10 cellular contexts compared by ENCODE assay signal in the genomic region with DNA sequence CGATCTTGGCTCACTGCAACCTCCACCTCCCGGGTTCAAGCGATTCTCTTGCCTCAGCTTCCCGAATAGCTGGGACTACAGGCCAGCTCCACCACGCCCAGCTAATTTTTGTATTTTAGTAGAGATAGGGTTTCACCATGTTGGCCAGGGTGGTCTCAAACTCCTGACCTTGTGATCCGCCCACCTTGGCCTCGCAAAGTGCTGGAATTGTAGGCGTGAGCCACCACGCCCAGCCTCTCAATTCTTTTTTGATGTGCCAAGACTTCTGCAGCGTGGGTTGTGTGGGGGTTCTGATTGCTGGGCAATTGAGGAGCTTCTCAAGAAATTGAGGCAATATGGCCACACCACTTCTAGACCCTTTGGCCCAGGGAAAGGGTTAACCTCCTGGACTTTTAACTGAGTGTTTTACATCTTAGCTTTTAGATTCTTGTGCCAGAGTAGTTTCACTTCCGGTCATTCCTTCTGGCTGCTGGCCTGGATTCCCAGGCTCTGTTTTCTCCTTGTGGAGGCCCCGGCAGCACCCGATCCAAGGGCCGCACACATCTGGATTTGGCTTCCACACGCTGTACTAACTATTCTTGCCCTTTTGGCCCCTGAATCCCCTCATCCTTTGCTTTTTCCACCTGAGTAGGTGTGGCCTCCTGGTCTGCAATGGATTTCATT. TPM values are rescaled to one million over a fixed set of nuclear protein-coding genes. Genes with fewer than 3 reads are reported as not detected.
A peak's percentile ranks its signal among the peaks of the same experiment; 100 is the strongest.
DNase-seq lines count a peak whose midpoint lies in the region; ATAC-seq and TF ChIP-seq lines count a peak whose summit lies in the region.
"Had no signal": no experiment of that assay in that cellular context is flagged by ENCODE, and none has a peak within 500 bp of the region (broad histone marks: within the 10 kb centered on the region; RNA-seq: fewer than 3 reads in every experiment).

No MANE protein-coding gene starts in this region.

- intact Hi-C loops in left lung (cut with DNase I): no loop called here

- H3K27me3 ChIP-seq in left lung (no peaks in the 10 kb centered on the region), smooth muscle cell (ENCODE audit: low read depth) (no peaks in the 10 kb centered on the region)

- no peaks in the 10 kb centered on the region for H3K9me3 ChIP-seq in left lung
- no peaks in the 10 kb centered on the region for H3K9me3 ChIP-seq in smooth muscle cell (replicated peaks; ENCODE audit: low read depth)

- H3K27ac Mint-ChIP-seq in endothelial cell (ENCODE audit: unreplicated experiment): no peak overlapping the region

- peaks cover 6% of the 10 kb centered on the region for H3K36me3 Mint-ChIP-seq in endothelial cell (ENCODE audit: low read depth, unreplicated experiment)
- H3K36me3 Mint-ChIP-seq: natural killer cell treated with Interleukin-12 subunit alpha and Interleukin-12 subunit beta and Interleukin-15 and Interleukin-18, amount 100 ng/mL, for 72 hours had no signal

- no peak overlapping the region for H3K4me3 Mint-ChIP-seq in endothelial cell (ENCODE audit: unreplicated experiment)
- H3K4me3 Mint-ChIP-seq: natural killer cell treated with Interleukin-12 subunit alpha and Interleukin-12 subunit beta and Interleukin-15 and Interleukin-18, amount 100 ng/mL, for 72 hours had no signal

- WGBS in smooth muscle cell (ENCODE audit: low lambda C conversion rate): 76% methylated on average over 15 of the region's 15 CpGs

- peaks cover 19 to 43% of the 10 kb centered on the region in 2 donors for H3K4me1 ChIP-seq in left lung
- H3K4me1 ChIP-seq in smooth muscle cell (ENCODE audit: low read depth): peaks cover 5% of the 10 kb centered on the region

- peaks cover 98% of the 10 kb centered on the region for H3K79me2 ChIP-seq in smooth muscle cell (ENCODE audit: low read depth)

- H3K27ac ChIP-seq in cingulate gyrus (ENCODE audit: low read depth, low read length): peak overlapping the region; percentile 44
- peak overlapping the region; percentile 51 to 61 for H3K27ac ChIP-seq in left lung
- H3K27ac ChIP-seq in smooth muscle cell (ENCODE audit: low read depth): peak overlapping the region; percentile 7

- DNase-seq in GM04504 (ENCODE audit: low read depth): peak; percentile 34
- no peak for DNase-seq in left lung
- DNase-seq in smooth muscle cell (lab: John Stamatoyannopoulos, UW; ENCODE audit: unreplicated experiment): no peak
- DNase-seq in iPS-NIHi11 (ENCODE audit: low spot score): no peak
- DNase-seq in endothelial cell (ENCODE audit: low spot score): no peak
- no peak for DNase-seq in stimulated activated CD4-positive, alpha-beta T cell treated with anti-CD3 and anti-CD28 coated beads, Interleukin-4, amount 100 ng/mL, for 24 hours
- DNase-seq in Kasumi-1 (lab: John Stamatoyannopoulos, UW): no peak
- DNase-seq: effector memory CD4-positive, alpha-beta T cell had no signal

- peaks cover 97% of the 10 kb centered on the region for H4K20me1 ChIP-seq in smooth muscle cell (ENCODE audit: low read depth)

- H3K4me2 ChIP-seq in smooth muscle cell: peak overlapping the region; percentile 48

- peaks cover 2% of the 10 kb centered on the region for H3K4me1 Mint-ChIP-seq in endothelial cell (ENCODE audit: unreplicated experiment)

- TF ChIP-seq CTCF in left lung (IDR thresholded peaks at IDR 0.05): no peak
- no peak for TF ChIP-seq CTCF in smooth muscle cell (IDR thresholded peaks at IDR 0.05; ENCODE audit: borderline replicate concordance, insufficient read depth, poor library complexity, severe bottlenecking)
- no peak for TF ChIP-seq CTCF in endothelial cell (IDR thresholded peaks at IDR 0.05; ENCODE audit: unreplicated experiment)

- H3K36me3 ChIP-seq in left lung: no peaks in the 10 kb centered on the region
- no peaks in the 10 kb centered on the region for H3K36me3 ChIP-seq in smooth muscle cell (ENCODE audit: low read depth)

- peaks cover 2% of the 10 kb centered on the region for H3F3A ChIP-seq in smooth muscle cell (ENCODE audit: low read depth)

- no peaks in the 10 kb centered on the region for H3K27me3 Mint-ChIP-seq in endothelial cell (ENCODE audit: unreplicated experiment)
- H3K27me3 Mint-ChIP-seq: natural killer cell treated with Interleukin-12 subunit alpha and Interleukin-12 subunit beta and Interleukin-15 and Interleukin-18, amount 100 ng/mL, for 72 hours had no signal

- H3K9ac ChIP-seq in smooth muscle cell (ENCODE audit: low read depth): no peak overlapping the region

- no peaks in the 10 kb centered on the region for H3K9me3 Mint-ChIP-seq in endothelial cell (ENCODE audit: unreplicated experiment)
- H3K9me3 Mint-ChIP-seq: natural killer cell treated with Interleukin-12 subunit alpha and Interleukin-12 subunit beta and Interleukin-15 and Interleukin-18, amount 100 ng/mL, for 72 hours had no signal

- H2AFZ ChIP-seq in smooth muscle cell (ENCODE audit: low read depth): no peak overlapping the region

- H3K4me3 ChIP-seq in left lung: no peak overlapping the region
- no peak overlapping the region for H3K4me3 ChIP-seq in smooth muscle cell

- ATAC-seq in left lung: peak; percentile 77
- ATAC-seq: natural killer cell treated with Interleukin-12 subunit alpha and Interleukin-12 subunit beta and Interleukin-15 and Interleukin-18, amount 100 ng/mL, for 72 hours had no signal

RNA-seq across cellular contexts. Expression of a gene that starts 14.7 kb away (rescaled TPM):
- 100 to 1,000 TPM in 1 of 2 donors, 10 to 100 TPM in 1; 98.3 to 101 TPM for total RNA-seq in left lung
- total RNA-seq in smooth muscle cell: 39.0 and 59.6 TPM in 2 replicates
- polyA plus RNA-seq in smooth muscle cell: 100 and 120 TPM in 2 replicates
- total RNA-seq in endothelial cell (ENCODE audit: unreplicated experiment): 238 TPM

RNA-seq across cellular contexts. Expression of a gene that starts 46.9 kb away (rescaled TPM):
- total RNA-seq in left lung (10 to 100 TPM; 18.8 to 19.5 TPM), smooth muscle cell (14.7 and 16.8 TPM in 2 replicates), endothelial cell (ENCODE audit: unreplicated experiment) (18.3 TPM)
- polyA plus RNA-seq in smooth muscle cell: 14.9 and 25.8 TPM in 2 replicates

RNA-seq across cellular contexts. Expression of a gene that starts 47.1 kb away (rescaled TPM):
- total RNA-seq in left lung: 10 to 100 TPM; 68.4 to 77.6 TPM
- total RNA-seq in smooth muscle cell: 89.3 and 106 TPM in 2 replicates
- 89.8 and 90.6 TPM in 2 replicates for polyA plus RNA-seq in smooth muscle cell
- total RNA-seq in endothelial cell (ENCODE audit: unreplicated experiment): 51.4 TPM
